ENCODE assay signal across 1 cellular context in the genomic region with DNA sequence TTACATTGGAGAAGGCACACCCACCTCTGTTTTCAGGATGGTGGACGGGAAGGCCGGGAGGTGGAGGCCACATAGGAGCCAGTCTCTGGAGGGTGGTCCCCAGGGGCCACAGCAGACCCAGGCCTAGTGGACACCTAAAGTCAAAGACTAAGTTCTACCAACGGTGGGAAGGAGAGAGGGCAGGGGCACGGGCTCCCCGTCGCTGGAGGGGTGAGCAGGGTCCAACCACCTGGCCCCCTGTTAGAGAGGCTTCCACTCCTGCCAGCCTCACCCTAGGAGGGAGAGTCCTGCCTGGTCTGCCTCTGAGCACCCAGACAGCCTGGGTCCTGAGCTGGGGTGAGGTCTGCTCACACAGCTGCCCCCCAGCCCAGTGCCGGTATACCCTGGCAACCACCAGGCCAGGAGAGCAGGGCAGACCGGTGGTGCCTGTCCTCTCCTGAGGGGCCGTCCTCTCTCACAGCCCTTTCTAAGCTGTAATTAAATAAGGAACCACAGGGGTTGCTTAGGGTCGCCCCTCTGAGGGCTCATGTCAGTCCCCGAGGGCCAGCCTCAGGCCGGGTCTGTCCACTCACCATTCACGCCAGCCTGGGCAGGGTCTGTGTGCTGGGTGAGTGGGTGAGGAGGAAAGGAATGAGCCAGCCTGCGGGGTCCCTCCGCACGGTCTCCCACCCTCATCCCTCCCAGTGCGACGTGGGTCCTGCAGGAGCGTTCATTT.
TF ChIP-seq lines count a peak whose summit lies in the region.

No MANE protein-coding gene starts in this region.

TF ChIP-seq in endothelial cell of umbilical vein, 7 proteins besides CTCF, POLR2A, EP300 and RAD21:
- TF ChIP-seq, protein P1, sequence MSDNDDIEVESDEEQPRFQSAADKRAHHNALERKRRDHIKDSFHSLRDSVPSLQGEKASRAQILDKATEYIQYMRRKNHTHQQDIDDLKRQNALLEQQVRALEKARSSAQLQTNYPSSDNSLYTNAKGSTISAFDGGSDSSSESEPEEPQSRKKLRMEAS (IDR thresholded peaks at IDR 0.05; ENCODE audit: insufficient read depth, insufficient read length): no peak
- no peak for TF ChIP-seq JUN (IDR thresholded peaks at IDR 0.05; ENCODE audit: borderline replicate concordance, insufficient read depth, insufficient read length, low read depth)
- no peak for TF ChIP-seq GATA2 (IDR thresholded peaks at IDR 0.05; ENCODE audit: insufficient read depth, insufficient read length, low read depth, low read length)
- TF ChIP-seq EZH2 (IDR thresholded peaks at IDR 0.05; ENCODE audit: borderline replicate concordance, low read depth, low read length, severe bottlenecking): no peak
- TF ChIP-seq MYC (IDR thresholded peaks at IDR 0.05; ENCODE audit: low read depth, low read length): no peak
- TF ChIP-seq FOS (IDR thresholded peaks at IDR 0.05; ENCODE audit: borderline replicate concordance, insufficient read depth, low read length): no peak
- no peak for TF ChIP-seq POLR2AphosphoS5 (IDR thresholded peaks at IDR 0.05; ENCODE audit: insufficient read depth, low read depth, low read length)
